9 cellular contexts compared by ENCODE assay signal in genomic region chr1:33348676-33349080, GRCh38. TPM values are rescaled to one million over a fixed set of nuclear protein-coding genes. Genes with fewer than 3 reads are reported as not detected.
DNase-seq lines count a peak whose midpoint lies in the region; ATAC-seq, FAIRE-seq and TF ChIP-seq lines count a peak whose summit lies in the region.
"Had no signal": no experiment of that assay in that cellular context is flagged by ENCODE, and none has a peak within 500 bp of the region (broad histone marks: within the 10 kb centered on the region; RNA-seq: fewer than 3 reads in every experiment).

No MANE protein-coding gene starts in this region.

- peaks cover 21% of the 10 kb centered on the region for H3K4me1 ChIP-seq in effector memory CD4-positive, alpha-beta T cell (ENCODE audit: control insufficient read depth, insufficient read depth, low read length, poor library complexity, severe bottlenecking)

- no peak for TF ChIP-seq POLR2A in GM12891 (IDR thresholded peaks at IDR 0.05; ENCODE audit: low read depth, low read length)

- H4K20me1 ChIP-seq in SU-DHL-6 (ENCODE audit: low read depth, low read length): peaks cover 8% of the 10 kb centered on the region; the same call in 1 of the 2 replicates

- peak overlapping the region; percentile 71 to 97 (median 94) for H3K4me3 Mint-ChIP-seq in naive B cell
- peak overlapping the region; percentile 92 for H3K4me3 Mint-ChIP-seq in type B pancreatic cell

- H3K27ac Mint-ChIP-seq in naive B cell: peak overlapping the region in 5 of 6 donors; percentile 5 to 94 (median 82)
- H3K27ac Mint-ChIP-seq in type B pancreatic cell: peak overlapping the region; percentile 89

- DNase-seq in GM12891 (ENCODE audit: insufficient read length, low spot score) (no peak), naive B cell (peak; percentile 6), type B pancreatic cell (ENCODE audit: extremely low spot score, unreplicated experiment) (no peak), NCI-H2107 treated with DMSO at 0.1 percent for 48 hours (lab: John Stamatoyannopoulos, UW; ENCODE audit: unreplicated experiment) (no peak), middle frontal gyrus (ENCODE audit: extremely low spot score, low spot score) (no peak)
- no peak for DNase-seq in effector memory CD4-positive, alpha-beta T cell
- DNase-seq in NK-92 treated with Interleukin-12 subunit alpha and Interleukin-12 subunit beta, amount 100 ng/mL, for 24 hours (lab: John Stamatoyannopoulos, UW): no peak

- H3K79me2 ChIP-seq in SU-DHL-6 (ENCODE audit: insufficient read depth, low read length): peaks cover 12% of the 10 kb centered on the region; the same call in 1 of the 2 replicates

- H2AFZ ChIP-seq in SU-DHL-6 (ENCODE audit: low read depth, low read length, severe bottlenecking): no peak overlapping the region

- H3K9me3 Mint-ChIP-seq in naive B cell (no peaks in the 10 kb centered on the region), type B pancreatic cell (no peaks in the 10 kb centered on the region)

- no peaks in the 10 kb centered on the region for H3K9me3 ChIP-seq in SU-DHL-6 (ENCODE audit: insufficient read depth, low read length)
- H3K9me3 ChIP-seq in effector memory CD4-positive, alpha-beta T cell (ENCODE audit: control insufficient read depth, low read length): no peaks in the 10 kb centered on the region

- no peak overlapping the region for H3K27ac ChIP-seq in SU-DHL-6 (ENCODE audit: low read depth, low read length)
- peak overlapping the region; percentile 61 for H3K27ac ChIP-seq in effector memory CD4-positive, alpha-beta T cell (ENCODE audit: insufficient read depth, low read length, poor library complexity, severe bottlenecking)

- H3K4me1 Mint-ChIP-seq in naive B cell: peaks cover 33 to 40% (median 33%) of the 10 kb centered on the region in 3 donors
- peaks cover 69% of the 10 kb centered on the region for H3K4me1 Mint-ChIP-seq in type B pancreatic cell (ENCODE audit: unreplicated experiment)

- H3K9me2 ChIP-seq in SU-DHL-6 (replicated peaks; ENCODE audit: insufficient read depth, low read length): no peaks in the 10 kb centered on the region

- H3K9ac ChIP-seq in SU-DHL-6 (ENCODE audit: low read length): peak overlapping the region; percentile 62

- no peaks in the 10 kb centered on the region for H3K36me3 Mint-ChIP-seq in naive B cell
- H3K36me3 Mint-ChIP-seq in type B pancreatic cell: peaks cover 19% of the 10 kb centered on the region

- no peak for ATAC-seq in naive B cell (ENCODE audit: low read depth in 2 of 2)

- no peaks in the 10 kb centered on the region for H3K27me3 ChIP-seq in SU-DHL-6 (ENCODE audit: low read length)
- H3K27me3 ChIP-seq in effector memory CD4-positive, alpha-beta T cell (replicated peaks; ENCODE audit: control insufficient read depth, insufficient read depth, low read length, poor library complexity, severe bottlenecking): no peaks in the 10 kb centered on the region

- H3K27me3 Mint-ChIP-seq in naive B cell: no peaks in the 10 kb centered on the region
- no peaks in the 10 kb centered on the region for H3K27me3 Mint-ChIP-seq in type B pancreatic cell

- TF ChIP-seq CTCF in SU-DHL-6 (IDR thresholded peaks at IDR 0.05; ENCODE audit: insufficient read depth, low read length, poor library complexity, severe bottlenecking) (no peak), type B pancreatic cell (conservative IDR thresholded peaks at IDR 0.05) (no peak)

- peak overlapping the region; percentile 75 for H3K4me2 ChIP-seq in SU-DHL-6 (ENCODE audit: low read depth, low read length, poor library complexity, severe bottlenecking)

- H3K36me3 ChIP-seq in SU-DHL-6 (ENCODE audit: low read length): no peaks in the 10 kb centered on the region
- peaks cover under 1% of the 10 kb centered on the region for H3K36me3 ChIP-seq in effector memory CD4-positive, alpha-beta T cell (ENCODE audit: control insufficient read depth, insufficient read depth, low read length)

- no peaks in the 10 kb centered on the region; the same call in 1 of the 2 replicates for H3F3A ChIP-seq in SU-DHL-6 (ENCODE audit: insufficient read depth)

- FAIRE-seq in GM12891 (lab: Jason Lieb, UNC): peak; percentile 78

- peak overlapping the region; percentile 60 for H3K4me3 ChIP-seq in SU-DHL-6 (ENCODE audit: insufficient read depth, low read length, poor library complexity, severe bottlenecking)
- H3K4me3 ChIP-seq in effector memory CD4-positive, alpha-beta T cell (ENCODE audit: insufficient read depth, low read depth, low read length, poor library complexity, severe bottlenecking): peak overlapping the region; percentile 72

TF ChIP-seq in GM12891, 5 proteins besides CTCF, POLR2A, EP300 and RAD21:
- TF ChIP-seq SPI1 (IDR thresholded peaks at IDR 0.05; ENCODE audit: low read depth, low read length) (no peak), TAF1 (IDR thresholded peaks at IDR 0.05; ENCODE audit: low read depth, low read length) (no peak), POU2F2 (IDR thresholded peaks at IDR 0.05; ENCODE audit: low read depth, low read length) (no peak), PAX5 (IDR thresholded peaks at IDR 0.05; ENCODE audit: insufficient read depth, low read length, severe bottlenecking) (no peak), POLR2AphosphoS5 (IDR thresholded peaks at IDR 0.05; ENCODE audit: low read depth, low read length) (no peak)

RNA-seq across cellular contexts. Expression of gene A3GALT2, which starts 27.8 kb away (rescaled TPM):
- polyA plus RNA-seq in GM12891 (2012; ENCODE audit: low read depth, missing spikeins): not detected
- polyA plus RNA-seq in naive B cell (ENCODE audit: low read depth in 6 of 6): not detected
- 0.29 TPM in 1 of 2 replicates, not detected in the other for total RNA-seq in type B pancreatic cell (ENCODE audit: low replicate concordance)
- total RNA-seq: T-helper 1 cell treated with Interleukin-12 subunit alpha and Interleukin-12 subunit beta and Interleukin-4 antibody, amounts not matched to agents 30 ng/mL and 1 ng/mL, for 36 hours had no signal
